Comparison of ENCODE assay signal across 24 cellular contexts in the genomic region with DNA sequence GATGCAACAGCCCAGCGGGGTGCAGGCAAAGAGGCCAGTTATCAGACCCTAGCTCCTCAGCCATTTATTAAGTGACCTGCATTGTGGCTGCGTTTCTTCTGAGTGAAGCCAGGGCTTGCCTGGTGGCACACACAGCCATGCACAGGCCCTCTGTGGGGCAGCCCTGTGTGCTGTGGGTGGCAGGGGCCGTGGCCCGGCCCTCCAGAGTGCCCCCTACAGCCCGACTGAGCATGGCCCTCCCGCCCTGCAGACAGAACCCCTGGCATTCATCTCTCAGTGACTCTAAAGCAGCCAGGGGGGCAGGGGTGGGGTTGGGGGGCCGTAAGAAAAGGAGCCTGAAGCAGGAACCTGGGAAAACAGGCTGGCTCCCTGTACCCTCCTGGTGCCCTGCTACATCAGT.
DNase-seq lines count a peak whose midpoint lies in the region; ATAC-seq, FAIRE-seq and TF ChIP-seq lines count a peak whose summit lies in the region.
"Had no signal": no experiment of that assay in that cellular context is flagged by ENCODE, and none has a peak within 500 bp of the region (broad histone marks: within the 10 kb centered on the region; RNA-seq: fewer than 3 reads in every experiment).

No MANE protein-coding gene starts in this region.

- H3K4me3 ChIP-seq in HCT116 (replicated peaks in 1 of 2; ENCODE audit: low read depth in 1 of 2, low read length in 2 of 2) (no peak overlapping the region), neuronal stem cell (ENCODE audit: low read length in 2 of 2) (no peak overlapping the region)
- H3K4me3 ChIP-seq: BLaER1, GM12878, SJSA1 had no signal

- H3K27ac ChIP-seq in HCT116 (ENCODE audit: low read depth, low read length) (no peak overlapping the region), neuronal stem cell (replicated peaks; ENCODE audit: low read length) (no peak overlapping the region)
- H3K27ac ChIP-seq: BLaER1, SJSA1 had no signal

- H3K9ac ChIP-seq in HCT116 (ENCODE audit: low read length): no peak overlapping the region
- no peak overlapping the region for H3K9ac ChIP-seq in neuronal stem cell (ENCODE audit: low read depth, low read length, poor library complexity)
- H3K9ac ChIP-seq: BLaER1 had no signal

- no peak overlapping the region for H4K8ac ChIP-seq in neuronal stem cell (ENCODE audit: low read depth, low read length)

- in situ Hi-C loops in G401 (cut with HindIII; ENCODE audit: low sequenced_read_pairs): no loop called here

- H3K79me2 ChIP-seq in HCT116 (ENCODE audit: insufficient read depth, low read length): no peaks in the 10 kb centered on the region

- ATAC-seq in HCT116: peak; percentile 63
- no peak for ATAC-seq in HG03095 (IDR thresholded peaks at IDR 0.05; ENCODE audit: unreplicated experiment)
- no peak for ATAC-seq in HG03432 (IDR thresholded peaks at IDR 0.05; ENCODE audit: unreplicated experiment)
- ATAC-seq: GM12878, HepG2, T-cell had no signal

- H3K23ac ChIP-seq in neuronal stem cell (ENCODE audit: low read depth, low read length, poor library complexity): no peak overlapping the region

- no peak overlapping the region for H2BK5ac ChIP-seq in neuronal stem cell (ENCODE audit: low read length)

- no peak overlapping the region for H2BK120ac ChIP-seq in neuronal stem cell (ENCODE audit: low read depth, low read length)

- no peaks in the 10 kb centered on the region for H3K9me3 ChIP-seq in HCT116 (ENCODE audit: control insufficient read depth in 1 of 2, insufficient read depth in 1 of 2, low read depth in 1 of 2, low read length in 2 of 2)
- no peaks in the 10 kb centered on the region for H3K9me3 ChIP-seq in neuronal stem cell (replicated peaks in 1 of 2; ENCODE audit: control insufficient read depth in 2 of 2, insufficient read depth in 1 of 2, low read depth in 1 of 2, low read length in 2 of 2)
- H3K9me3 ChIP-seq: BLaER1 had no signal

- H3K4me1 ChIP-seq in HCT116 (ENCODE audit: control insufficient read depth in 1 of 2, insufficient read depth in 2 of 2, low read length in 2 of 2): no peaks in the 10 kb centered on the region
- no peaks in the 10 kb centered on the region for H3K4me1 ChIP-seq in neuronal stem cell (ENCODE audit: control insufficient read depth in 2 of 2, insufficient read depth in 1 of 2, low read depth in 1 of 2, low read length in 2 of 2)

- no peaks in the 10 kb centered on the region for H4K20me1 ChIP-seq in HCT116 (ENCODE audit: insufficient read depth)

- H3K9me2 ChIP-seq in HCT116 (ENCODE audit: insufficient read depth): no peaks in the 10 kb centered on the region

- peak overlapping the region; percentile 51 for H2AK5ac ChIP-seq in neuronal stem cell (ENCODE audit: low read depth, low read length)

- no peaks in the 10 kb centered on the region for H3K79me1 ChIP-seq in neuronal stem cell (ENCODE audit: low read depth, low read length)

- H2BK12ac ChIP-seq in neuronal stem cell (ENCODE audit: low read length): no peak overlapping the region

- H3K4me2 ChIP-seq in HCT116 (ENCODE audit: low read length) (no peak overlapping the region), neuronal stem cell (ENCODE audit: insufficient read depth, low read length, poor library complexity, severe bottlenecking) (no peak overlapping the region)
- H3K4me2 ChIP-seq: BLaER1 had no signal

- no peak overlapping the region for H2AFZ ChIP-seq in HCT116 (ENCODE audit: low read depth, low read length, poor library complexity, severe bottlenecking)
- H2AFZ ChIP-seq in neuronal stem cell (ENCODE audit: low read length): no peak overlapping the region

- H3K36me3 ChIP-seq in HCT116 (ENCODE audit: control insufficient read depth in 1 of 2, insufficient read depth in 2 of 2, low read length in 2 of 2): no peaks in the 10 kb centered on the region
- H3K36me3 ChIP-seq in neuronal stem cell (replicated peaks in 1 of 2; ENCODE audit: control insufficient read depth in 2 of 2, insufficient read depth in 2 of 2, low read length in 2 of 2): peaks cover 0 to 2% of the 10 kb centered on the region in 2 donors
- H3K36me3 ChIP-seq: BLaER1 had no signal

- H3K27me3 ChIP-seq in HCT116 (ENCODE audit: insufficient read depth, low read length) (no peaks in the 10 kb centered on the region), neuronal stem cell (ENCODE audit: control insufficient read depth in 3 of 3, insufficient read depth in 3 of 3, low read depth in 1 of 3, low read length in 3 of 3) (no peaks in the 10 kb centered on the region)
- H3K27me3 ChIP-seq: BLaER1, SJSA1 had no signal

- TF ChIP-seq RAD21 in HCT116 (IDR thresholded peaks at IDR 0.05; ENCODE audit: low read depth): no peak

- POLR2A ChIA-PET in HCT116 (lab: Charles Lee): no interaction called here

- no TSS peak for BruUV-seq in HCT116 (replicated peaks; lab: Mats Ljungman, UMichigan)

- no peak for TF ChIP-seq CTCF in HCT116 (IDR thresholded peaks at IDR 0.05 in 2 of 3, conservative IDR thresholded peaks at IDR 0.05 in 1 of 3; ENCODE audit: borderline replicate concordance in 1 of 3, insufficient read depth in 1 of 3, low read depth in 2 of 3, low read length in 2 of 3)

- no peak overlapping the region for H4K91ac ChIP-seq in neuronal stem cell (ENCODE audit: low read depth, low read length, poor library complexity)

- DNase-seq in G401 (ENCODE audit: low spot score) (peak; percentile 23), HCT116 (ENCODE audit: low read depth, low spot score) (no peak), cerebellar cortex (ENCODE audit: low spot score) (peak; percentile 31), neuronal stem cell (ENCODE audit: low spot score) (no peak), H54 (ENCODE audit: insufficient read length, low spot score) (no peak)
- DNase-seq: CD4-positive, alpha-beta T cell; GDM1; HFFc6; Karpas-422; NCI-H1092; NCI-H1417 treated with DMSO at 0.1 percent for 48 hours; NCI-H187 treated with DMSO at 0.1 percent for 48 hours; NCI-H446 treated with DMSO at 0.1 percent for 48 hours; NCI-H526; Right ventricle myocardium superior; RPMI8226; T-cell had no signal

- TF ChIP-seq POLR2A in HCT116 (IDR thresholded peaks at IDR 0.05; ENCODE audit: borderline replicate concordance, extremely low read depth, insufficient read depth, insufficient read length) (no peak), H54 (IDR thresholded peaks at IDR 0.05; ENCODE audit: low read depth, low read length) (no peak)

- no peak overlapping the region for H3K14ac ChIP-seq in neuronal stem cell (ENCODE audit: low read length)

- CTCF ChIA-PET in HCT116 (lab: Charles Lee): no interaction called here

- RAD21 ChIA-PET in HCT116 (lab: Charles Lee; ENCODE audit: low non-redundant PET in 1 of 2, low total read pairs in 2 of 2, uncharacterized antibody in 2 of 2, unreplicated experiment in 2 of 2): no interaction called here

- WGBS in neuronal stem cell (ENCODE audit: extremely low coverage in 2 of 2, insufficient read length in 2 of 2, insufficient replicate concordance in 1 of 2), 2 donors: no CpG with 5 or more reads among the region's 7 CpGs

- no peak overlapping the region for H3K4ac ChIP-seq in neuronal stem cell (ENCODE audit: low read length)

- intact Hi-C loops in HCT116 (cut with micrococcal nuclease): no loop called here

- peak overlapping the region; percentile 25 for H3K18ac ChIP-seq in neuronal stem cell (ENCODE audit: low read length)

- no peak overlapping the region for H2BK15ac ChIP-seq in neuronal stem cell (ENCODE audit: low read length)

- no peak for FAIRE-seq in H54 (lab: Jason Lieb, UNC)
- FAIRE-seq: D721Med, GM12878, HepG2 had no signal

TF ChIP-seq in HCT116, 20 proteins besides CTCF, POLR2A, EP300 and RAD21:
- no peak for TF ChIP-seq TCF7L2 (IDR thresholded peaks at IDR 0.05; ENCODE audit: borderline replicate concordance, extremely low read depth, insufficient read depth, insufficient read length)
- no peak for TF ChIP-seq ZFX (IDR thresholded peaks at IDR 0.05)
- TF ChIP-seq SRF (IDR thresholded peaks at IDR 0.05; ENCODE audit: low read depth): no peak
- TF ChIP-seq JUND (IDR thresholded peaks at IDR 0.05): no peak
- TF ChIP-seq EZH2 (IDR thresholded peaks at IDR 0.05): no peak
- no peak for TF ChIP-seq CEBPB (IDR thresholded peaks at IDR 0.05; ENCODE audit: low read depth)
- no peak for TF ChIP-seq POLR2AphosphoS5 (IDR thresholded peaks at IDR 0.05; ENCODE audit: low read depth, low read length)
- TF ChIP-seq, protein P1, sequence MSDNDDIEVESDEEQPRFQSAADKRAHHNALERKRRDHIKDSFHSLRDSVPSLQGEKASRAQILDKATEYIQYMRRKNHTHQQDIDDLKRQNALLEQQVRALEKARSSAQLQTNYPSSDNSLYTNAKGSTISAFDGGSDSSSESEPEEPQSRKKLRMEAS (IDR thresholded peaks at IDR 0.05): no peak
- no peak for TF ChIP-seq YY1 (IDR thresholded peaks at IDR 0.05; ENCODE audit: extremely low read depth, insufficient replicate concordance, low read depth, low read length)
- TF ChIP-seq ATF3 (IDR thresholded peaks at IDR 0.05): no peak
- no peak for TF ChIP-seq SIN3A (IDR thresholded peaks at IDR 0.05; ENCODE audit: low read depth)
- TF ChIP-seq SP1 (IDR thresholded peaks at IDR 0.05; ENCODE audit: low read depth): no peak
- no peak for TF ChIP-seq CBX3 (IDR thresholded peaks at IDR 0.05; ENCODE audit: low read depth)
- TF ChIP-seq FOSL1 (IDR thresholded peaks at IDR 0.05; ENCODE audit: low read depth): no peak
- TF ChIP-seq EZH2phosphoT487 (IDR thresholded peaks at IDR 0.05; ENCODE audit: borderline replicate concordance): no peak
- no peak for TF ChIP-seq ZNF274 (IDR thresholded peaks at IDR 0.05; ENCODE audit: low read depth, low read length)
TF ChIP-seq in HCT116: peak in this region for 0.

Comparison
In these comparisons a context has a peak if more than half of its experiments do, and no peak if none do; other contexts are left out.
1. DNase-seq: peak in G401 (single experiment) and cerebellar cortex (single experiment); none in HCT116 (single experiment), neuronal stem cell (single experiment) and H54 (single experiment).